In genomic region chr20:49616154-49617007, GRCh38 we compare ENCODE assay signal across 19 cellular contexts. TPM values are rescaled to one million over a fixed set of nuclear protein-coding genes. Genes with fewer than 3 reads are reported as not detected.
DNase-seq lines count a peak whose midpoint lies in the region; ATAC-seq, FAIRE-seq and TF ChIP-seq lines count a peak whose summit lies in the region.
"Had no signal": no experiment of that assay in that cellular context is flagged by ENCODE, and none has a peak within 500 bp of the region (broad histone marks: within the 10 kb centered on the region; RNA-seq: fewer than 3 reads in every experiment).

No MANE protein-coding gene starts in this region.

- FAIRE-seq in HTR-8/SVneo (lab: Jason Lieb, UNC) = peak; percentile 20

- H3K4me2 ChIP-seq in BLaER1 = peak overlapping the region; percentile 36

- H3K27ac ChIP-seq in BLaER1 (peak overlapping the region; percentile 26; the same call in 1 of the 2 replicates), esophagus (ENCODE audit: low read depth in 2 of 2, low read length in 1 of 2) (peak overlapping the region; percentile 84 to 85), psoas muscle (peak overlapping the region; percentile 72)

- peaks cover 64% of the 10 kb centered on the region for H3K4me1 ChIP-seq in BLaER1
- H3K4me1 ChIP-seq in esophagus (ENCODE audit: control insufficient read depth in 2 of 2, insufficient read depth in 2 of 2, low read length in 1 of 2) = peaks cover under 1 to 14% of the 10 kb centered on the region in 2 donors
- H3K4me1 ChIP-seq in psoas muscle = peaks cover 8% of the 10 kb centered on the region

- DNase-seq in HTR-8/SVneo (ENCODE audit: insufficient read length, low spot score) (no peak), psoas muscle (peak in 1 of 2 donors; percentile 15), T-helper 2 cell (no peak)
- DNase-seq in stimulated activated CD4-positive, alpha-beta T cell treated with anti-CD3 and anti-CD28 coated beads, Interleukin-2, amount 100 ng/mL, for 48 hours = no peak
- DNase-seq: ACHN; CD8-positive, alpha-beta T cell; GF-D8; MV-4-11; NCI-H1436 treated with DMSO at 0.1 percent for 48 hours; NCI-H2081; NCI-H226; NCI-H69 had no signal

- TF ChIP-seq CTCF in psoas muscle (IDR thresholded peaks at IDR 0.05) = no peak

- peak overlapping the region; percentile 29; the same call in 1 of the 2 replicates for H3K9ac ChIP-seq in BLaER1

- no peaks in the 10 kb centered on the region for H4K20me1 ChIP-seq in BLaER1

- H3K4me3 ChIP-seq in BLaER1 = no peak overlapping the region
- no peak overlapping the region for H3K4me3 ChIP-seq in esophagus (ENCODE audit: low read depth in 1 of 2, low read length in 2 of 2)
- no peak overlapping the region for H3K4me3 ChIP-seq in psoas muscle
- H3K4me3 ChIP-seq: Peyer's patch had no signal

- no peak for ATAC-seq in psoas muscle
- no peak for ATAC-seq in GM21529 (IDR thresholded peaks at IDR 0.05; ENCODE audit: unreplicated experiment)
- ATAC-seq in GM21737 (IDR thresholded peaks at IDR 0.05; ENCODE audit: unreplicated experiment) = no peak
- ATAC-seq: CD8-positive, alpha-beta T cell; SK-N-SH treated with all-trans-retinoic acid at 6 μM for 48 hours had no signal

- WGBS in esophagus, 2 donors = 78 to 88% methylated on average over 11 of the region's 11 CpGs
- WGBS in psoas muscle, 3 donors = 78 to 89% (median 80%) methylated on average over 11 of the region's 11 CpGs

- no peaks in the 10 kb centered on the region for H3K27me3 ChIP-seq in BLaER1
- H3K27me3 ChIP-seq in esophagus (ENCODE audit: control insufficient read depth in 1 of 2, insufficient read depth in 2 of 2, low read length in 2 of 2) = no peaks in the 10 kb centered on the region
- H3K27me3 ChIP-seq in psoas muscle (ENCODE audit: insufficient read depth in 3 of 3, low read length in 2 of 3) = no peaks in the 10 kb centered on the region
- H3K27me3 ChIP-seq: Peyer's patch had no signal

- intact Hi-C loops in psoas muscle (cut with DNase I) = loop anchor here in 1 of 2 donors (5.0 kb wide), 1 partner anchor 156 kb away; no protein-coding TSS in a partner anchor

- H3K9me3 ChIP-seq in BLaER1 (no peaks in the 10 kb centered on the region), esophagus (ENCODE audit: control insufficient read depth in 2 of 2, insufficient read depth in 1 of 2, low read depth in 1 of 2, low read length in 1 of 2) (no peaks in the 10 kb centered on the region), psoas muscle (no peaks in the 10 kb centered on the region)
- H3K9me3 ChIP-seq: Peyer's patch had no signal

- no peaks in the 10 kb centered on the region for H3K36me3 ChIP-seq in BLaER1
- H3K36me3 ChIP-seq in esophagus (ENCODE audit: control insufficient read depth in 2 of 2, insufficient read depth in 2 of 2, low read length in 1 of 2) = no peaks in the 10 kb centered on the region
- H3K36me3 ChIP-seq in psoas muscle (ENCODE audit: insufficient read depth in 1 of 2, low read depth in 1 of 2) = no peaks in the 10 kb centered on the region
- H3K36me3 ChIP-seq: Peyer's patch had no signal

RNA-seq across cellular contexts. Expression of gene PTGIS, which starts 48.4 kb away (rescaled TPM):
- polyA plus RNA-seq in esophagus = 1 to 10 TPM; 3.5 to 6.1 TPM
- total RNA-seq in psoas muscle = 10 to 100 TPM in 2 of 4 donors, 1 to 10 TPM in 2; 8.0 to 26.5 (median 13.3) TPM
- polyA plus RNA-seq in psoas muscle = 1 to 10 TPM; 2.7 to 4.1 (median 3.6) TPM
- total RNA-seq: CD8-positive, alpha-beta T cell had no signal
- polyA plus RNA-seq: IgD-negative memory B cell had no signal

Comparison
In these comparisons a context has a peak if more than half of its experiments do, and no peak if none do; other contexts are left out.
1. H3K27ac ChIP-seq: peak in every context shown above with its lines; median percentile 84 in esophagus; 72 in psoas muscle; 26 in BLaER1.